In genomic region chr17:17957584-17957916, GRCh38 we compare ENCODE assay signal across 13 cellular contexts. TPM values are rescaled to one million over a fixed set of nuclear protein-coding genes. Genes with fewer than 3 reads are reported as not detected.
DNase-seq lines count a peak whose midpoint lies in the region; ATAC-seq and TF ChIP-seq lines count a peak whose summit lies in the region.
"Had no signal": no experiment of that assay in that cellular context is flagged by ENCODE, and none has a peak within 500 bp of the region (broad histone marks: within the 10 kb centered on the region; RNA-seq: fewer than 3 reads in every experiment).

No MANE protein-coding gene starts in this region.

- peaks cover 70% of the 10 kb centered on the region for H3K4me1 Mint-ChIP-seq in activated CD4-positive, alpha-beta T cell treated with anti-CD3 and anti-CD28 coated beads, Interleukin-2, amount 10 ng/mL, durations not matched to agents 7 days and 5 days
- H3K4me1 Mint-ChIP-seq in activated CD4-positive, alpha-beta memory T cell treated with anti-CD3 and anti-CD28 coated beads, Interleukin-2, amount 10 ng/mL, durations not matched to agents 7 days and 5 days, result peaks cover 58% of the 10 kb centered on the region

- H3K27ac Mint-ChIP-seq in activated CD4-positive, alpha-beta T cell treated with anti-CD3 and anti-CD28 coated beads, Interleukin-2, amount 10 ng/mL, durations not matched to agents 7 days and 5 days, result peak overlapping the region; percentile 98
- H3K27ac Mint-ChIP-seq in activated CD4-positive, alpha-beta memory T cell treated with anti-CD3 and anti-CD28 coated beads, Interleukin-2, amount 10 ng/mL, durations not matched to agents 7 days and 5 days, result peak overlapping the region; percentile 98
- H3K27ac Mint-ChIP-seq: WTC11 had no signal

- CTCF ChIA-PET in activated CD4-positive, alpha-beta T cell treated with anti-CD3 and anti-CD28 coated beads, Interleukin-2, amount 10 ng/mL, durations not matched to agents 7 days and 5 days (lab: Charles Lee), result interaction anchor here (1.4 to 1.7 kb wide), 2 partner anchors 12 to 16 kb away, joined by 4 to 6 read pairs; partner anchors contain the start of gene DRC3
- CTCF ChIA-PET in activated CD4-positive, alpha-beta memory T cell treated with anti-CD3 and anti-CD28 coated beads, Interleukin-2, amount 10 ng/mL, durations not matched to agents 7 days and 5 days (lab: Charles Lee), result interaction anchor here (1.0 to 3.4 kb wide), 8 partner anchors 9 to 146 kb away, joined by 3 to 37 read pairs (median 4); partner anchors contain the start of genes DRC3 and TOM1L2

- H4K20me1 ChIP-seq in hepatocyte (ENCODE audit: insufficient read depth, poor library complexity, severe bottlenecking), result peaks cover 6% of the 10 kb centered on the region

- H3K9me3 ChIP-seq in hepatocyte (ENCODE audit: low read depth) (no peaks in the 10 kb centered on the region), subcutaneous abdominal adipose tissue (ENCODE audit: control insufficient read depth in 5 of 5, low read length in 5 of 5) (no peaks in the 10 kb centered on the region), HAP-1 (no peaks in the 10 kb centered on the region)

- H3K27me3 ChIP-seq in hepatocyte (no peaks in the 10 kb centered on the region), subcutaneous abdominal adipose tissue (ENCODE audit: control insufficient read depth in 5 of 5, insufficient read depth in 4 of 5, low read length in 5 of 5) (no peaks in the 10 kb centered on the region), HAP-1 (ENCODE audit: low read depth) (no peaks in the 10 kb centered on the region)

- POLR2A ChIA-PET in activated CD4-positive, alpha-beta T cell treated with anti-CD3 and anti-CD28 coated beads, Interleukin-2, amount 10 ng/mL, durations not matched to agents 7 days and 5 days (lab: Charles Lee), result interaction anchor here (0.7 kb wide), 1 partner anchor 17 kb away, joined by 4 read pairs; no protein-coding TSS in a partner anchor
- POLR2A ChIA-PET in activated CD4-positive, alpha-beta memory T cell treated with anti-CD3 and anti-CD28 coated beads, Interleukin-2, amount 10 ng/mL, durations not matched to agents 7 days and 5 days (lab: Charles Lee), result interaction anchor here (0.6 to 6.1 kb wide), 14 partner anchors 9 to 900 kb away, joined by 3 to 102 read pairs (median 4); partner anchors contain the start of genes DRC3, PRPSAP2, SREBF1 and TOM1L2

- H3K4me3 Mint-ChIP-seq in activated CD4-positive, alpha-beta T cell treated with anti-CD3 and anti-CD28 coated beads, Interleukin-2, amount 10 ng/mL, durations not matched to agents 7 days and 5 days, result peak overlapping the region; percentile 19
- H3K4me3 Mint-ChIP-seq in activated CD4-positive, alpha-beta memory T cell treated with anti-CD3 and anti-CD28 coated beads, Interleukin-2, amount 10 ng/mL, durations not matched to agents 7 days and 5 days, result no peak overlapping the region
- H3K4me3 Mint-ChIP-seq: WTC11 had no signal

- H3K27ac ChIP-seq in hepatocyte (peak overlapping the region; percentile 79), subcutaneous abdominal adipose tissue (ENCODE audit: low read depth, low read length) (peak overlapping the region; percentile 87)

- WGBS in hepatocyte (ENCODE audit: low lambda C conversion rate, missing lambda C conversion rate), result 88% methylated on average over 7 of the region's 7 CpGs

- no peaks in the 10 kb centered on the region for H3K36me3 ChIP-seq in hepatocyte (replicated peaks; ENCODE audit: insufficient read depth, low read depth)
- H3K36me3 ChIP-seq in subcutaneous abdominal adipose tissue (ENCODE audit: control insufficient read depth in 5 of 5, insufficient read depth in 5 of 5, low read length in 5 of 5), result peaks cover 0 to 7% (median 2%) of the 10 kb centered on the region in 5 donors
- no peaks in the 10 kb centered on the region for H3K36me3 ChIP-seq in HAP-1 (replicated peaks)

- H3K9me2 ChIP-seq in hepatocyte (replicated peaks; ENCODE audit: insufficient read depth), result no peaks in the 10 kb centered on the region

- ATAC-seq in HG03280 (IDR thresholded peaks at IDR 0.05; ENCODE audit: unreplicated experiment), result no peak
- ATAC-seq: WTC11 had no signal

- H2AFZ ChIP-seq in hepatocyte, result no peak overlapping the region

- peaks cover 80% of the 10 kb centered on the region for H3K79me2 ChIP-seq in hepatocyte

- DNase-seq in activated CD4-positive, alpha-beta T cell treated with anti-CD3 and anti-CD28 coated beads, Interleukin-2, amount 10 ng/mL, durations not matched to agents 7 days and 5 days, result no peak
- DNase-seq in activated CD4-positive, alpha-beta T cell treated with anti-CD3 and anti-CD28 coated beads for 48 hours, result no peak
- no peak for DNase-seq in activated CD4-positive, alpha-beta memory T cell treated with anti-CD3 and anti-CD28 coated beads, Interleukin-2, amount 10 ng/mL, durations not matched to agents 7 days and 5 days
- DNase-seq in hepatocyte (ENCODE audit: low spot score), result no peak
- no peak for DNase-seq in HAP-1 (ENCODE audit: low spot score in 2 of 2)
- DNase-seq in NK-92 treated with Interleukin-12 subunit alpha and Interleukin-12 subunit beta, amount 100 ng/mL, for 24 hours (lab: John Stamatoyannopoulos, UW), result no peak
- DNase-seq: caudate nucleus, hippocampal formation, NCI-H1092, NCI-H774 had no signal

- peaks cover 32% of the 10 kb centered on the region for H3K36me3 Mint-ChIP-seq in activated CD4-positive, alpha-beta T cell treated with anti-CD3 and anti-CD28 coated beads, Interleukin-2, amount 10 ng/mL, durations not matched to agents 7 days and 5 days (ENCODE audit: low read depth)
- H3K36me3 Mint-ChIP-seq in activated CD4-positive, alpha-beta memory T cell treated with anti-CD3 and anti-CD28 coated beads, Interleukin-2, amount 10 ng/mL, durations not matched to agents 7 days and 5 days (ENCODE audit: low read depth), result peaks cover 29% of the 10 kb centered on the region
- H3K36me3 Mint-ChIP-seq: WTC11 had no signal

- in situ Hi-C loops in HAP-1 (cut with MboI; ENCODE audit: low sequenced_read_pairs), result no loop called here

- H3K9me3 Mint-ChIP-seq in activated CD4-positive, alpha-beta T cell treated with anti-CD3 and anti-CD28 coated beads, Interleukin-2, amount 10 ng/mL, durations not matched to agents 7 days and 5 days, result peaks cover 5% of the 10 kb centered on the region
- peaks cover 2% of the 10 kb centered on the region for H3K9me3 Mint-ChIP-seq in activated CD4-positive, alpha-beta memory T cell treated with anti-CD3 and anti-CD28 coated beads, Interleukin-2, amount 10 ng/mL, durations not matched to agents 7 days and 5 days

- H3K9ac ChIP-seq in subcutaneous abdominal adipose tissue (ENCODE audit: low read length in 5 of 5), result no peak overlapping the region

- peaks cover 18% of the 10 kb centered on the region for H3K4me1 ChIP-seq in hepatocyte (ENCODE audit: insufficient read depth)
- H3K4me1 ChIP-seq in subcutaneous abdominal adipose tissue (ENCODE audit: control insufficient read depth in 5 of 5, insufficient read depth in 5 of 5, low read length in 5 of 5), result peaks cover 1 to 34% (median 28%) of the 10 kb centered on the region in 5 donors
- peaks cover 13% of the 10 kb centered on the region for H3K4me1 ChIP-seq in HAP-1

- H3K27me3 Mint-ChIP-seq in activated CD4-positive, alpha-beta T cell treated with anti-CD3 and anti-CD28 coated beads, Interleukin-2, amount 10 ng/mL, durations not matched to agents 7 days and 5 days, result no peaks in the 10 kb centered on the region
- no peaks in the 10 kb centered on the region for H3K27me3 Mint-ChIP-seq in activated CD4-positive, alpha-beta memory T cell treated with anti-CD3 and anti-CD28 coated beads, Interleukin-2, amount 10 ng/mL, durations not matched to agents 7 days and 5 days

- H3K4me3 ChIP-seq in hepatocyte, result no peak overlapping the region
- no peak overlapping the region for H3K4me3 ChIP-seq in subcutaneous abdominal adipose tissue (ENCODE audit: low read depth in 1 of 5, low read length in 5 of 5)
- H3K4me3 ChIP-seq in HAP-1, result no peak overlapping the region

- TF ChIP-seq CTCF in hepatocyte (IDR thresholded peaks at IDR 0.05; ENCODE audit: poor library complexity), result no peak

- H3K4me2 ChIP-seq in hepatocyte, result no peak overlapping the region

RNA-seq across cellular contexts. Expression of gene TOM1L2, which starts 14.7 kb away (rescaled TPM):
- total RNA-seq in activated CD4-positive, alpha-beta T cell treated with anti-CD3 and anti-CD28 coated beads, Interleukin-2, amount 10 ng/mL, durations not matched to agents 7 days and 5 days, result 10 to 100 TPM; 29.5 to 32.0 TPM
- total RNA-seq in activated CD4-positive, alpha-beta memory T cell treated with anti-CD3 and anti-CD28 coated beads, Interleukin-2, amount 10 ng/mL, durations not matched to agents 7 days and 5 days, result 10 to 100 TPM; 29.3 to 30.3 TPM
- total RNA-seq in hepatocyte, result 27.5 and 29.6 TPM in 2 replicates
- polyA plus RNA-seq in hepatocyte, result 21.5 and 41.1 TPM in 2 replicates

RNA-seq across cellular contexts. Expression of gene DRC3, which starts 15.1 kb away (rescaled TPM):
- under 1 TPM in 1 of 2 experiments, not detected in 1; 0.06 TPM for total RNA-seq in activated CD4-positive, alpha-beta T cell treated with anti-CD3 and anti-CD28 coated beads, Interleukin-2, amount 10 ng/mL, durations not matched to agents 7 days and 5 days
- not detected for total RNA-seq in activated CD4-positive, alpha-beta memory T cell treated with anti-CD3 and anti-CD28 coated beads, Interleukin-2, amount 10 ng/mL, durations not matched to agents 7 days and 5 days
- total RNA-seq in hepatocyte, result 1.1 TPM in 2 replicates
- 1.8 and 3.2 TPM in 2 replicates for polyA plus RNA-seq in hepatocyte
